Comparison of ENCODE assay signal across 10 cellular contexts in the genomic region with DNA sequence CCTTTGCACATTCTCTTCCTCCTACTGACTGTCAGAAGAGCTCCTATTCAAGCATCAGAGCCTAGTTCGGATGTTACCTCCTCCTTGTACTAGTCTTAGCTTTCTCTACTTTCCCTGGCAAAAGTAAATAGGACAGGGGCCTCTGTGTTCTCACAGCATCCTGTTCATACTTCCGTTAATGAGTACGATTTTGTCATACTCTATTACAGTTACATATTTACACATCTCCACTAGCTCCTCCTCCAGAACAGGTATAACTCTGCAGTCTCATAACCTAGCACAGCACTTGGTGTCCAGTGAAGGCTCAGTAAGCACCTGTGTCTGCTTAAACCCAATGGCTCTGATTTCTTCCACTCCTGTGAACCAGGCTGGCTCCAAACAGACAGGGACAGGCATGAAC. TPM values are rescaled to one million over a fixed set of nuclear protein-coding genes. Genes with fewer than 3 reads are reported as not detected.
DNase-seq lines count a peak whose midpoint lies in the region; ATAC-seq and TF ChIP-seq lines count a peak whose summit lies in the region.
"Had no signal": no experiment of that assay in that cellular context is flagged by ENCODE, and none has a peak within 500 bp of the region (broad histone marks: within the 10 kb centered on the region; RNA-seq: fewer than 3 reads in every experiment).

No MANE protein-coding gene starts in this region.

- CTCF ChIA-PET in T-cell (lab: Charles Lee), result interaction anchor here (0.8 to 1.8 kb wide), 2 partner anchors 12 to 13 kb away, joined by 3 read pairs; no protein-coding TSS in a partner anchor

- H3T11ph ChIP-seq in H9 (ENCODE audit: low read length), result no peak overlapping the region

- H3K4me1 Mint-ChIP-seq in H9, result peaks cover 17 to 18% of the 10 kb centered on the region in 2 experiments
- peaks cover 66 to 81% (median 75%) of the 10 kb centered on the region in 3 donors for H3K4me1 Mint-ChIP-seq in T-cell

- H3K36me3 ChIP-seq in esophagus squamous epithelium, result peaks cover 0 to 41% (median 0%) of the 10 kb centered on the region in 3 donors
- H3K36me3 ChIP-seq in spleen, result peaks cover 0 to 58% (median 11%) of the 10 kb centered on the region in 6 donors

- no peak overlapping the region for H3K4me3 Mint-ChIP-seq in H9
- H3K4me3 Mint-ChIP-seq in T-cell, result peak overlapping the region; percentile 37 to 66 (median 45)

- H3K23me2 ChIP-seq in H9 (ENCODE audit: insufficient read length, low read depth, low read length, poor library complexity, severe bottlenecking), result no peaks in the 10 kb centered on the region

- no peak overlapping the region for H3K4me2 ChIP-seq in H9 (ENCODE audit: insufficient read depth, insufficient read length, low read length)

- TF ChIP-seq POLR2A in esophagus squamous epithelium (IDR thresholded peaks at IDR 0.05), result no peak
- TF ChIP-seq POLR2A in spleen (IDR thresholded peaks at IDR 0.05), result no peak

- H3K27me3 ChIP-seq in H9 (ENCODE audit: insufficient read depth, low read length) (no peaks in the 10 kb centered on the region), esophagus squamous epithelium (no peaks in the 10 kb centered on the region), spleen (replicated peaks in 1 of 7) (no peaks in the 10 kb centered on the region)

- no peak for DNase-seq in H9
- peak in 2 of 34 experiments; percentile 16 to 28 for DNase-seq in T-cell
- no peak for DNase-seq in esophagus squamous epithelium (lab: John Stamatoyannopoulos, UW)
- no peak for DNase-seq in spleen
- DNase-seq in head of caudate nucleus, result no peak
- DNase-seq in NCI-H345 (lab: John Stamatoyannopoulos, UW), result no peak
- DNase-seq: effector CD4-positive, alpha-beta T cell; mammary epithelial cell; NCI-H446 had no signal

- no peak overlapping the region for H3K9ac ChIP-seq in H9 (ENCODE audit: extremely low read depth, insufficient read length, low read length)

- ATAC-seq in T-cell (replicated peaks in 1 of 4) (peak in 2 of 4 experiments; percentile 24 to 29), HG02885 (IDR thresholded peaks at IDR 0.05; ENCODE audit: poor library complexity, unreplicated experiment) (no peak)

- no peak for TF ChIP-seq CTCF in H9 (conservative IDR thresholded peaks at IDR 0.05)
- TF ChIP-seq CTCF in esophagus squamous epithelium (IDR thresholded peaks at IDR 0.05), result no peak
- TF ChIP-seq CTCF in spleen (IDR thresholded peaks at IDR 0.05 in 8 of 11, conservative IDR thresholded peaks at IDR 0.05 in 3 of 11), result no peak

- peaks cover 2% of the 10 kb centered on the region for H4K20me1 ChIP-seq in H9 (ENCODE audit: control insufficient read depth, insufficient read depth, insufficient read length)

- no peak overlapping the region for H2AFZ ChIP-seq in H9 (ENCODE audit: low read length)

- H3K18ac ChIP-seq in H9 (ENCODE audit: insufficient read length, low read depth, low read length), result no peak overlapping the region

- no CpG with 5 or more reads among the region's 3 CpGs for WGBS in H9 (ENCODE audit: extremely low coverage, insufficient read length, low lambda C conversion rate)
- 44 to 59% methylated on average over 3 of the region's 3 CpGs for WGBS in esophagus squamous epithelium, 2 donors
- WGBS in spleen, 5 donors, result 16 to 32% (median 18%) methylated on average over 3 of the region's 3 CpGs

- H3K9me3 Mint-ChIP-seq in H9, result no peaks in the 10 kb centered on the region
- H3K9me3 Mint-ChIP-seq in T-cell, result no peaks in the 10 kb centered on the region

- H3K9me3 ChIP-seq in H9 (ENCODE audit: control insufficient read depth, low read depth, low read length), result no peaks in the 10 kb centered on the region
- H3K9me3 ChIP-seq in esophagus squamous epithelium, result no peaks in the 10 kb centered on the region
- H3K9me3 ChIP-seq in spleen, result no peaks in the 10 kb centered on the region

- H3K27me3 Mint-ChIP-seq in H9 (ENCODE audit: low read depth) (no peaks in the 10 kb centered on the region), T-cell (no peaks in the 10 kb centered on the region)

- no peak overlapping the region for H2BK20ac ChIP-seq in H9 (ENCODE audit: low read depth, low read length, poor library complexity, severe bottlenecking)

- H3K23ac ChIP-seq in H9 (ENCODE audit: insufficient read length, low read depth, low read length), result no peak overlapping the region

- no peak overlapping the region for H2BK12ac ChIP-seq in H9 (ENCODE audit: insufficient read length, low read depth, low read length)

- H2BK5ac ChIP-seq in H9 (ENCODE audit: insufficient read length, low read length), result no peak overlapping the region

- no peak overlapping the region for H3K4me3 ChIP-seq in esophagus squamous epithelium
- peak overlapping the region in 1 of 8 donors; percentile 43 for H3K4me3 ChIP-seq in spleen

- H3K27ac ChIP-seq in H9 (ENCODE audit: insufficient read length, low read depth, low read length), result no peak overlapping the region
- H3K27ac ChIP-seq in esophagus squamous epithelium, result peak overlapping the region; percentile 24 to 96 (median 78)
- peak overlapping the region; percentile 63 to 93 (median 84) for H3K27ac ChIP-seq in spleen

- H4K91ac ChIP-seq in H9 (ENCODE audit: insufficient read length, low read depth, low read length), result no peak overlapping the region

- no peak overlapping the region for H4K5ac ChIP-seq in H9 (ENCODE audit: insufficient read length, low read depth, low read length)

- peaks cover 7% of the 10 kb centered on the region; the same call in 1 of the 2 replicates for H3K79me2 ChIP-seq in H9 (ENCODE audit: insufficient read depth, low read length)

- peaks cover 6% of the 10 kb centered on the region for H3K4me1 ChIP-seq in H9 (ENCODE audit: insufficient read depth, low read length)
- H3K4me1 ChIP-seq in esophagus squamous epithelium, result peaks cover 27 to 93% (median 51%) of the 10 kb centered on the region in 3 donors
- H3K4me1 ChIP-seq in spleen, result peaks cover 67 to 100% (median 91%) of the 10 kb centered on the region in 6 donors

- H3K36me3 Mint-ChIP-seq in H9 (ENCODE audit: insufficient read depth in 1 of 3, low read depth in 3 of 3) (peaks cover 1 to 17% (median 16%) of the 10 kb centered on the region in 3 experiments; a peak in 5 of 7 replicates), T-cell (peaks cover 12% of the 10 kb centered on the region)

- peaks cover 4% of the 10 kb centered on the region for H3K79me1 ChIP-seq in H9 (ENCODE audit: insufficient read depth, low read depth, low read length, poor library complexity, severe bottlenecking)

- no peak overlapping the region for H3K14ac ChIP-seq in H9 (ENCODE audit: insufficient read depth, low read length)

- no peak overlapping the region for H2BK15ac ChIP-seq in H9 (ENCODE audit: low read depth, low read length)

- no peak overlapping the region for H2BK120ac ChIP-seq in H9 (ENCODE audit: low read depth, low read length, poor library complexity, severe bottlenecking)

- H4K8ac ChIP-seq in H9 (replicated peaks; ENCODE audit: insufficient read length, low read depth, low read length), result no peak overlapping the region

- no peak overlapping the region for H3K4ac ChIP-seq in H9 (ENCODE audit: low read depth, low read length)

- no peak overlapping the region for H2AK5ac ChIP-seq in H9 (ENCODE audit: insufficient read length, low read length)

- POLR2A ChIA-PET in T-cell (lab: Charles Lee), result interaction anchor here in 1 of 2 donors (1.1 kb wide), 1 partner anchor 503 kb away, joined by 6 read pairs; no protein-coding TSS in a partner anchor

- intact Hi-C loops in esophagus squamous epithelium (cut with DNase I), result no loop called here
- intact Hi-C loops in spleen (cut with DNase I; ENCODE audit: low total_unique reads), result no loop called here
- intact Hi-C loops in head of caudate nucleus (cut with DNase I), result no loop called here

- H3K56ac ChIP-seq in H9 (ENCODE audit: insufficient read length, low read depth, low read length), result no peak overlapping the region

- H3K27ac Mint-ChIP-seq in H9 (peak overlapping the region in 2 of 3 experiments; percentile 10 to 76; a peak in 3 of 7 replicates), T-cell (peak overlapping the region; percentile 91)

RNA-seq across cellular contexts. Expression of a gene that starts 7.0 kb away (rescaled TPM):
- 32.5 and 34.1 TPM in 2 replicates for total RNA-seq in H9 (2021)
- 10 to 100 TPM; 48.8 to 86.6 (median 54.2) TPM for total RNA-seq in T-cell
- total RNA-seq in esophagus squamous epithelium, result 10 to 100 TPM; 27.5 to 38.0 (median 37.0) TPM
- 10 to 100 TPM; 52.3 to 80.2 (median 70.0) TPM for total RNA-seq in spleen
- 10 to 100 TPM; 17.2 to 27.3 (median 18.4) TPM for polyA plus RNA-seq in spleen

Comparison
In these comparisons a context has a peak if more than half of its experiments do, and no peak if none do; other contexts are left out.
1. H3K4me3 Mint-ChIP-seq: peak in T-cell (3 of 3); none in H9 (0 of 2).